Comparison of ENCODE assay signal across 30 cellular contexts in the genomic region with DNA sequence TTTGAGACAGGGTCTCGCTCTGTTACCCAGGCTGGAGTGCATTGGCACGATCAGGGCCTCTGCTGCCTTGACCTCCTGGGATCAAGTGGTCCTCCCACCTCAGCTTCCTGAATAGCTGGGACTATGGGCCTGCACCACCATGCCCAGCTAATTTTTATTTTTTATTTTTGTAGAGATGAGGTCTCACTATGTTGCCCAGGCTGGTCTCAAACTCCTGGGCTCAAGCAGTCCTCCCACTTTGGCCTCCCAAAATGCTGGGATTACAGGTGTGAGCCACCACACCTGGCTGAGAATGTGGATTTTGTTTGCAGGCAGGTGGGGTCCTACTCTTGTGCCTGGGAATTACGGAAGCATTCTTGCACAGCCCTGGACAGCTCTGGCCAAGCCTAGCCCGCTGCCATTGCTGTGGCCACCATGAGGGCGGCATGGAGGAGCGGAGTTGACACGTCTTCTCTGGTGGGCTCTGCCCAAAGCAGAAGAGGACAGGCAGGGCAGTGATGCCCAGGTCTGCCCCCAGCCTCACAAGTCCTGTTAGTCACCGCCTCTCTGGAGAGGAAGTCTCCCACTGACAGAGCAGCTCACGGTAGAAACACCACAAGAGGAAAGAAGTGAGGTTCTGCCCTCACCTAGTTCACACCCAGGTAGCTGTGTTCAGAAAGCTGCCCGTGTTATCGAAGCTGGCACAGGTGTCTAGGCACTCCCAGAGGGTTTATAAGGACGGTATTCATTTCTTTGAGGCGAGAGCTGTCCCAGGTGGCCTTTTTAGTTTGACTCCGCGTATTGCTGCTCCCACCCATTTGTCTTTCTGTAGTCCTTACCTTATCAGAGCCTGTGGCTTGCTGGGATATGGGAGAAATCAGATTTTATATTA. TPM values are rescaled to one million over a fixed set of nuclear protein-coding genes. Genes with fewer than 3 reads are reported as not detected.
DNase-seq lines count a peak whose midpoint lies in the region; ATAC-seq, FAIRE-seq and TF ChIP-seq lines count a peak whose summit lies in the region.
"Had no signal": no experiment of that assay in that cellular context is flagged by ENCODE, and none has a peak within 500 bp of the region (broad histone marks: within the 10 kb centered on the region; RNA-seq: fewer than 3 reads in every experiment).

No MANE protein-coding gene starts in this region.

- no peak overlapping the region for H3K14ac ChIP-seq in mesenchymal stem cell (ENCODE audit: low read length in 2 of 2)

- TF ChIP-seq CTCF in NB4 (IDR thresholded peaks at IDR 0.05; ENCODE audit: low read depth, low read length) (no peak), chondrocyte (IDR thresholded peaks at IDR 0.05) (no peak)

- peak overlapping the region; percentile 54 for H3K27ac Mint-ChIP-seq in chondrocyte (ENCODE audit: unreplicated experiment)
- H3K27ac Mint-ChIP-seq in activated CD8-positive, alpha-beta memory T cell treated with anti-CD3 and anti-CD28 coated beads, Interleukin-2, amount 10 ng/mL, durations not matched to agents 7 days and 5 days, result no peak overlapping the region
- H3K27ac Mint-ChIP-seq in naive thymus-derived CD4-positive, alpha-beta T cell, result no peak overlapping the region
- H3K27ac Mint-ChIP-seq: stimulated activated memory B cell treated with anti-CD40 and anti-IgM and Interleukin-4, amounts not matched to agents 10 μg/mL and 1 μg/mL and 100 μg/mL, for 72 hours had no signal

- peaks cover 4% of the 10 kb centered on the region for H3K4me1 Mint-ChIP-seq in chondrocyte (ENCODE audit: low read depth)
- no peaks in the 10 kb centered on the region for H3K4me1 Mint-ChIP-seq in activated CD8-positive, alpha-beta memory T cell treated with anti-CD3 and anti-CD28 coated beads, Interleukin-2, amount 10 ng/mL, durations not matched to agents 7 days and 5 days
- no peaks in the 10 kb centered on the region for H3K4me1 Mint-ChIP-seq in naive thymus-derived CD4-positive, alpha-beta T cell
- H3K4me1 Mint-ChIP-seq: endodermal cell; neural progenitor cell; stimulated activated memory B cell treated with anti-CD40 and anti-IgM and Interleukin-4, amounts not matched to agents 10 μg/mL and 1 μg/mL and 100 μg/mL, for 72 hours had no signal

- no peaks in the 10 kb centered on the region for H3K27me3 ChIP-seq in mesenchymal stem cell (ENCODE audit: control insufficient read depth in 1 of 2, insufficient read depth in 1 of 2, low read length in 2 of 2)
- no peaks in the 10 kb centered on the region for H3K27me3 ChIP-seq in small intestine (ENCODE audit: control insufficient read depth in 2 of 2, insufficient read depth in 2 of 2, low read length in 2 of 2)
- H3K27me3 ChIP-seq in naive thymus-derived CD4-positive, alpha-beta T cell (ENCODE audit: control insufficient read depth in 2 of 2, insufficient read depth in 2 of 2, low read length in 2 of 2), result no peaks in the 10 kb centered on the region
- H3K27me3 ChIP-seq: breast epithelium, neural progenitor cell, suprapubic skin had no signal

- H3K27ac ChIP-seq in mesenchymal stem cell (ENCODE audit: low read length, poor library complexity, severe bottlenecking) (no peak overlapping the region), small intestine (ENCODE audit: low read depth in 1 of 2, low read length in 1 of 2) (peak overlapping the region; percentile 8 to 22)
- H3K27ac ChIP-seq in naive thymus-derived CD4-positive, alpha-beta T cell (ENCODE audit: low read depth, low read length), result no peak overlapping the region
- H3K27ac ChIP-seq: breast epithelium, coronary artery, neural progenitor cell, suprapubic skin had no signal

- no peak overlapping the region for H3K9ac ChIP-seq in mesenchymal stem cell (ENCODE audit: low read length)
- H3K9ac ChIP-seq: neural progenitor cell had no signal

- peaks cover 4% of the 10 kb centered on the region for H3K4me1 ChIP-seq in mesenchymal stem cell (ENCODE audit: control insufficient read depth, insufficient read depth, low read depth, low read length)
- no peaks in the 10 kb centered on the region for H3K4me1 ChIP-seq in small intestine (ENCODE audit: control insufficient read depth in 2 of 2, insufficient read depth in 1 of 2, low read depth in 1 of 2, low read length in 1 of 2)
- no peaks in the 10 kb centered on the region for H3K4me1 ChIP-seq in naive thymus-derived CD4-positive, alpha-beta T cell (ENCODE audit: control insufficient read depth in 2 of 2, insufficient read depth in 2 of 2, low read length in 2 of 2)
- H3K4me1 ChIP-seq: breast epithelium, neural progenitor cell, suprapubic skin had no signal

- H3K18ac ChIP-seq in mesenchymal stem cell (ENCODE audit: low read depth in 1 of 2, low read length in 2 of 2), result peak overlapping the region in 1 of 2 experiments; percentile 43

- H2BK15ac ChIP-seq in mesenchymal stem cell (ENCODE audit: low read depth, poor library complexity, severe bottlenecking), result no peak overlapping the region

- H2BK12ac ChIP-seq in mesenchymal stem cell (ENCODE audit: low read length in 2 of 2), result peak overlapping the region in 1 of 2 experiments; percentile 54

- H2BK5ac ChIP-seq in mesenchymal stem cell (ENCODE audit: low read depth, low read length, poor library complexity, severe bottlenecking), result no peak overlapping the region

- H3K4ac ChIP-seq in mesenchymal stem cell (ENCODE audit: low read depth in 1 of 2, low read length in 2 of 2), result no peak overlapping the region

- H2BK120ac ChIP-seq in mesenchymal stem cell (ENCODE audit: low read depth, low read length), result no peak overlapping the region

- peaks cover 62 to 86% of the 10 kb centered on the region in 2 experiments for H3K36me3 ChIP-seq in mesenchymal stem cell (ENCODE audit: control insufficient read depth in 1 of 2, insufficient read depth in 2 of 2, low read depth in 1 of 2, low read length in 2 of 2)
- no peaks in the 10 kb centered on the region for H3K36me3 ChIP-seq in small intestine (ENCODE audit: control insufficient read depth in 2 of 2, insufficient read depth in 2 of 2, low read length in 2 of 2)
- H3K36me3 ChIP-seq in naive thymus-derived CD4-positive, alpha-beta T cell (ENCODE audit: control insufficient read depth in 2 of 3, insufficient read depth in 3 of 3, low read length in 3 of 3), result no peaks in the 10 kb centered on the region
- H3K36me3 ChIP-seq: breast epithelium, neural progenitor cell had no signal

- H3K4me3 ChIP-seq in NB4 (ENCODE audit: low read depth, low read length) (no peak overlapping the region), mesenchymal stem cell (ENCODE audit: insufficient read depth in 1 of 2, low read depth in 1 of 2, low read length in 2 of 2) (no peak overlapping the region), small intestine (ENCODE audit: low read depth in 1 of 2, low read length in 2 of 2) (no peak overlapping the region)
- no peak overlapping the region for H3K4me3 ChIP-seq in naive thymus-derived CD4-positive, alpha-beta T cell (ENCODE audit: low read length)
- H3K4me3 ChIP-seq: breast epithelium, coronary artery, neural progenitor cell, suprapubic skin had no signal

- H3K9me3 ChIP-seq in mesenchymal stem cell (ENCODE audit: control insufficient read depth, low read length) (no peaks in the 10 kb centered on the region), small intestine (ENCODE audit: control insufficient read depth, low read depth) (no peaks in the 10 kb centered on the region)
- no peaks in the 10 kb centered on the region for H3K9me3 ChIP-seq in naive thymus-derived CD4-positive, alpha-beta T cell (ENCODE audit: control insufficient read depth in 2 of 3, low read length in 3 of 3)
- H3K9me3 ChIP-seq: breast epithelium, suprapubic skin had no signal

- no peak overlapping the region for H3K4me2 ChIP-seq in mesenchymal stem cell (ENCODE audit: low read length, poor library complexity, severe bottlenecking)
- H3K4me2 ChIP-seq: neural progenitor cell had no signal

- H2AK5ac ChIP-seq in mesenchymal stem cell (ENCODE audit: low read length, severe bottlenecking), result no peak overlapping the region

- no peaks in the 10 kb centered on the region for H3K9me3 Mint-ChIP-seq in chondrocyte (ENCODE audit: low read depth)
- no peaks in the 10 kb centered on the region for H3K9me3 Mint-ChIP-seq in activated CD8-positive, alpha-beta memory T cell treated with anti-CD3 and anti-CD28 coated beads, Interleukin-2, amount 10 ng/mL, durations not matched to agents 7 days and 5 days (ENCODE audit: low read depth)
- H3K9me3 Mint-ChIP-seq in naive thymus-derived CD4-positive, alpha-beta T cell, result no peaks in the 10 kb centered on the region
- H3K9me3 Mint-ChIP-seq: H9; neural progenitor cell; stimulated activated memory B cell treated with anti-CD40 and anti-IgM and Interleukin-4, amounts not matched to agents 10 μg/mL and 1 μg/mL and 100 μg/mL, for 72 hours had no signal

- peak overlapping the region; percentile 57 for H4K8ac ChIP-seq in mesenchymal stem cell (ENCODE audit: low read length)

- no peak for TF ChIP-seq POLR2A in NB4 (IDR thresholded peaks at IDR 0.05; ENCODE audit: extremely low read depth, insufficient read length)

- WGBS in mesenchymal stem cell, result 96% methylated on average over 11 of the region's 15 CpGs
- 47 to 80% (median 56%) methylated on average over 15 of the region's 15 CpGs for WGBS in small intestine, 3 donors

- intact Hi-C loops in naive thymus-derived CD4-positive, alpha-beta T cell (cut with micrococcal nuclease), result no loop called here

- H3K23ac ChIP-seq in mesenchymal stem cell (ENCODE audit: low read length in 2 of 2), result no peak overlapping the region

- H3K79me1 ChIP-seq in mesenchymal stem cell (replicated peaks; ENCODE audit: low read length, poor library complexity, severe bottlenecking), result peaks cover 21% of the 10 kb centered on the region

- no peak for FAIRE-seq in small intestine (lab: Jason Lieb, UNC)
- FAIRE-seq: G401.6, GM19239 had no signal

- H3K4me3 Mint-ChIP-seq in chondrocyte (ENCODE audit: unreplicated experiment), result no peak overlapping the region
- H3K4me3 Mint-ChIP-seq in activated CD8-positive, alpha-beta memory T cell treated with anti-CD3 and anti-CD28 coated beads, Interleukin-2, amount 10 ng/mL, durations not matched to agents 7 days and 5 days, result no peak overlapping the region
- no peak overlapping the region for H3K4me3 Mint-ChIP-seq in naive thymus-derived CD4-positive, alpha-beta T cell
- H3K4me3 Mint-ChIP-seq: endodermal cell; H9; neural progenitor cell; stimulated activated memory B cell treated with anti-CD40 and anti-IgM and Interleukin-4, amounts not matched to agents 10 μg/mL and 1 μg/mL and 100 μg/mL, for 72 hours had no signal

- no peak overlapping the region for H2AFZ ChIP-seq in mesenchymal stem cell (ENCODE audit: low read depth, low read length)
- H2AFZ ChIP-seq: neural progenitor cell had no signal

- no peaks in the 10 kb centered on the region for H3K27me3 Mint-ChIP-seq in chondrocyte (ENCODE audit: low read depth)
- no peaks in the 10 kb centered on the region for H3K27me3 Mint-ChIP-seq in activated CD8-positive, alpha-beta memory T cell treated with anti-CD3 and anti-CD28 coated beads, Interleukin-2, amount 10 ng/mL, durations not matched to agents 7 days and 5 days
- H3K27me3 Mint-ChIP-seq in naive thymus-derived CD4-positive, alpha-beta T cell, result no peaks in the 10 kb centered on the region
- H3K27me3 Mint-ChIP-seq: stimulated activated memory B cell treated with anti-CD40 and anti-IgM and Interleukin-4, amounts not matched to agents 10 μg/mL and 1 μg/mL and 100 μg/mL, for 72 hours had no signal

- peak; percentile 58 for DNase-seq in NB4 (ENCODE audit: low read depth)
- no peak for DNase-seq in chondrocyte (ENCODE audit: low spot score)
- no peak for DNase-seq in mesenchymal stem cell
- DNase-seq in small intestine, result peak; percentile 83
- no peak for DNase-seq in activated CD8-positive, alpha-beta memory T cell treated with anti-CD3 and anti-CD28 coated beads, Interleukin-2, amount 10 ng/mL, durations not matched to agents 7 days and 5 days
- DNase-seq in SW 1271 (lab: John Stamatoyannopoulos, UW), result no peak
- DNase-seq in naive thymus-derived CD4-positive, alpha-beta T cell, result no peak
- DNase-seq: activated CD4-positive, alpha-beta T cell treated with anti-CD3 and anti-CD28 coated beads, Interleukin-2, amount 50 U/mL, for 4 hours; activated CD8-positive, alpha-beta memory T cell treated with anti-CD3 and anti-CD28 coated beads, Interleukin-2, amount 50 U/mL, for 4 hours; activated naive CD4-positive, alpha-beta T cell treated with anti-CD3 and anti-CD28 coated beads, Interleukin-2, amount 50 U/mL, for 16 hours; amygdala; endodermal cell; foreskin melanocyte; H9; left cardiac atrium; NCI-H1048; NCI-H187; NCI-H2227 treated with DMSO at 0.1 percent for 48 hours; NCI-H526 treated with DMSO at 0.1 percent for 48 hours; stimulated activated CD4-positive, alpha-beta T cell treated with anti-CD3 and anti-CD28 coated beads, Interleukin-4, amount 100 ng/mL, for 24 hours; T-helper 1 cell had no signal

- peaks cover 45% of the 10 kb centered on the region for H3K36me3 Mint-ChIP-seq in chondrocyte (ENCODE audit: low read depth)
- H3K36me3 Mint-ChIP-seq in activated CD8-positive, alpha-beta memory T cell treated with anti-CD3 and anti-CD28 coated beads, Interleukin-2, amount 10 ng/mL, durations not matched to agents 7 days and 5 days, result no peaks in the 10 kb centered on the region
- no peaks in the 10 kb centered on the region for H3K36me3 Mint-ChIP-seq in naive thymus-derived CD4-positive, alpha-beta T cell
- H3K36me3 Mint-ChIP-seq: stimulated activated memory B cell treated with anti-CD40 and anti-IgM and Interleukin-4, amounts not matched to agents 10 μg/mL and 1 μg/mL and 100 μg/mL, for 72 hours had no signal

- POLR2A ChIA-PET in naive thymus-derived CD4-positive, alpha-beta T cell (lab: Charles Lee), result no interaction called here

- no peak overlapping the region for H4K91ac ChIP-seq in mesenchymal stem cell (ENCODE audit: low read length)

- CTCF ChIA-PET in activated CD8-positive, alpha-beta memory T cell treated with anti-CD3 and anti-CD28 coated beads, Interleukin-2, amount 10 ng/mL, durations not matched to agents 7 days and 5 days (lab: Charles Lee), result interaction anchor here (1.1 to 1.5 kb wide), 2 partner anchors 79 to 257 kb away, joined by 3 read pairs; no protein-coding TSS in a partner anchor
- CTCF ChIA-PET in naive thymus-derived CD4-positive, alpha-beta T cell (lab: Charles Lee), result no interaction called here

- no peak for ATAC-seq in activated CD8-positive, alpha-beta memory T cell treated with anti-CD3 and anti-CD28 coated beads, Interleukin-2, amount 10 ng/mL, durations not matched to agents 7 days and 5 days
- no peak for ATAC-seq in naive thymus-derived CD4-positive, alpha-beta T cell
- ATAC-seq: esophagus mucosa; sciatic nerve; stimulated activated memory B cell treated with anti-CD40 and anti-IgM and Interleukin-4, amounts not matched to agents 10 μg/mL and 1 μg/mL and 100 μg/mL, for 72 hours had no signal

RNA-seq across cellular contexts. Expression of a gene that starts 46.2 kb away (rescaled TPM):
- 71.6 to 188 TPM (median 187 TPM) in 3 replicates for total RNA-seq in chondrocyte
- polyA plus RNA-seq in mesenchymal stem cell (2013, experiment 1 of 2), result 200 TPM
- polyA plus RNA-seq in mesenchymal stem cell (2013, experiment 2 of 2), result 202 TPM
- 1 to 10 TPM in 2 of 3 donors, under 1 TPM in 1; 0.67 to 4.5 (median 2.4) TPM for polyA plus RNA-seq in small intestine
- total RNA-seq in activated CD8-positive, alpha-beta memory T cell treated with anti-CD3 and anti-CD28 coated beads, Interleukin-2, amount 10 ng/mL, durations not matched to agents 7 days and 5 days, result 1 to 10 TPM in 1 of 2 experiments, under 1 TPM in 1; 0.88 to 3.2 TPM
- total RNA-seq in naive thymus-derived CD4-positive, alpha-beta T cell, result 1 to 10 TPM in 2 of 5 experiments, under 1 TPM in 3; 0.69 to 2.0 (median 0.85) TPM
- polyA plus RNA-seq in naive thymus-derived CD4-positive, alpha-beta T cell, result under 1 TPM; 0.45 to 0.98 TPM

Comparison
In these comparisons a context has a peak if more than half of its experiments do, and no peak if none do; other contexts are left out.
1. DNase-seq: peak in NB4 (single experiment) and small intestine (single experiment); none in chondrocyte (single experiment), mesenchymal stem cell (single experiment), activated CD8-positive, alpha-beta memory T cell treated with anti-CD3 and anti-CD28 coated beads, Interleukin-2, amount 10 ng/mL, durations not matched to agents 7 days and 5 days (single experiment), SW 1271 (0 of 2) and naive thymus-derived CD4-positive, alpha-beta T cell (0 of 9).
2. H3K27ac ChIP-seq: peak in small intestine (2 of 2); none in mesenchymal stem cell (single experiment) and naive thymus-derived CD4-positive, alpha-beta T cell (single experiment).
3. RNA of a gene that starts 46.2 kb away (total RNA-seq): 71.6 to 188 TPM in chondrocyte; 0.88 to 3.2 TPM in activated CD8-positive, alpha-beta memory T cell treated with anti-CD3 and anti-CD28 coated beads, Interleukin-2, amount 10 ng/mL, durations not matched to agents 7 days and 5 days and 0.69 to 2.0 TPM in naive thymus-derived CD4-positive, alpha-beta T cell; every median in the first group is over 10 times any median in the second.